7 cellular contexts compared by ENCODE assay signal in the genomic region with DNA sequence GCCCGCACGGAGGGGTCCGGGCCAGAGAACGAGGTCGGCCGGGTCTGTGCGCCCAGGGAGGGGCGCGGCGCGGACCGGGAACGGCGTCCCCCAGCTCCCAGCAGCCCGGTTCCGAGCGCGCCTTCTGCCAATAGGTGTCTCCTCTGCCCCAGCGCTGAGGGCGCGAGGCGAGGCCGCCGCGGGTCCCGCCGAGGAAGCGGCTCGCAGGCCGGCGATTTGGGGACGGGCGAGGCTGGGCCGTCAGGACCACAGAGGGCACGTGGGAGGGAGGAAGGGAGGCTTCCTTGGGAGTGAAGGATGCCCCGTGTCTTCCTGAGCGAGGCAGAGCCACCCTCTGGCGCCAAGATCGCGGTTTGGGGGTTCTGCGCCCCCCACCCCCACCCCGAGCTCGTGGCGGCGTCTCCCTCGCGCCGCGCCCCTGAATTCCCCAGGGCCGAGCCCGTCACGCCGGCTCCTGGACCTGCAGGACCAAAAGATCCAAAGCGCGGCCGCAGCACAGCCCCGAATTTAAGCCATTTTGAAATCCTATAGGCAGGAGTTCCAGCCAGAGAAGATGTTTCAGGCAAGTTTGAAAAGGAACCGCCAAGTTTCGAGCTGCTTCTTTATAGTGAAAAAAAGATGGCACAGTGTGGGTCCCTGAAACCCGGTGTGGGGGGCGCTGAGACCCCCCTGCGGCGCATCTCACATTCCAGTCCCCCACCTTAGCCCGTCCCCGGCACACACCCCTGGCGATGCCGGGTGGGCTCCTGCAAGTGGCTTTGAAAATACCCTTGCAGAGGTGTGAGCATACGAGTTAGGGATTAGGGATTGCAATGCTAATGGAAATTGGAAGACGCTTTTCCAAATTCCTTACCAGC.
DNase-seq lines count a peak whose midpoint lies in the region; ATAC-seq and TF ChIP-seq lines count a peak whose summit lies in the region.

No MANE protein-coding gene starts in this region.

- H3K4me1 ChIP-seq in rectal smooth muscle tissue (ENCODE audit: control insufficient read depth, insufficient read depth, low read length), result peaks cover 12% of the 10 kb centered on the region

- TF ChIP-seq CTCF in GM12875 (IDR thresholded peaks at IDR 0.05; ENCODE audit: borderline replicate concordance, insufficient read depth, low read depth, low read length), result peak; percentile 41; the same call in 1 of the 2 replicates

- H3K27me3 ChIP-seq in rectal smooth muscle tissue (ENCODE audit: control insufficient read depth, insufficient read depth, low read length), result no peaks in the 10 kb centered on the region

- no peak for TF ChIP-seq EP300 in Ishikawa (IDR thresholded peaks at IDR 0.05; ENCODE audit: borderline replicate concordance)

- H3K9ac ChIP-seq in rectal smooth muscle tissue (ENCODE audit: low read length), result no peak overlapping the region

- no peaks in the 10 kb centered on the region for H3K36me3 ChIP-seq in rectal smooth muscle tissue (ENCODE audit: control insufficient read depth, insufficient read depth, low read length)

- H3K4me3 ChIP-seq in GM12875 (ENCODE audit: low read depth, low read length), result peak overlapping the region; percentile 54
- peak overlapping the region; percentile 56 for H3K4me3 ChIP-seq in rectal smooth muscle tissue (ENCODE audit: low read length)

- H3K27ac ChIP-seq in rectal smooth muscle tissue (ENCODE audit: low read depth, low read length), result peak overlapping the region; percentile 87

- no peak for ATAC-seq in HG02588 (IDR thresholded peaks at IDR 0.05; ENCODE audit: unreplicated experiment)

- peak; percentile 57; the same call in 1 of the 2 replicates for TF ChIP-seq RAD21 in Ishikawa (IDR thresholded peaks at IDR 0.05; ENCODE audit: low read depth)

- DNase-seq in activated T-cell treated with anti-CD3 and anti-CD28 coated beads, Interleukin-2, amount 50 U/mL, for 1 hour, result peak; percentile 64
- DNase-seq in germinal center (ENCODE audit: low spot score) (peak; percentile 62), superior temporal gyrus (ENCODE audit: extremely low spot score) (no peak)

TF ChIP-seq in Ishikawa, 13 proteins besides CTCF, POLR2A, EP300 and RAD21:
- TF ChIP-seq CREB1 (IDR thresholded peaks at IDR 0.05; ENCODE audit: low read depth) (no peak), EGR1 (IDR thresholded peaks at IDR 0.05) (no peak), ZBTB7A (IDR thresholded peaks at IDR 0.05; ENCODE audit: low read depth) (peak; percentile 14), TAF1 (IDR thresholded peaks at IDR 0.05; ENCODE audit: low read depth) (0 out of 2 replicates have a peak, but pooled peaks have one; percentile 6), FOXM1 (IDR thresholded peaks at IDR 0.05; ENCODE audit: borderline replicate concordance, low read depth) (no peak), TEAD4 (IDR thresholded peaks at IDR 0.05) (no peak), YY1 (IDR thresholded peaks at IDR 0.05; ENCODE audit: low read depth) (no peak), NFIC (IDR thresholded peaks at IDR 0.05) (no peak)
- TF ChIP-seq, protein P1, sequence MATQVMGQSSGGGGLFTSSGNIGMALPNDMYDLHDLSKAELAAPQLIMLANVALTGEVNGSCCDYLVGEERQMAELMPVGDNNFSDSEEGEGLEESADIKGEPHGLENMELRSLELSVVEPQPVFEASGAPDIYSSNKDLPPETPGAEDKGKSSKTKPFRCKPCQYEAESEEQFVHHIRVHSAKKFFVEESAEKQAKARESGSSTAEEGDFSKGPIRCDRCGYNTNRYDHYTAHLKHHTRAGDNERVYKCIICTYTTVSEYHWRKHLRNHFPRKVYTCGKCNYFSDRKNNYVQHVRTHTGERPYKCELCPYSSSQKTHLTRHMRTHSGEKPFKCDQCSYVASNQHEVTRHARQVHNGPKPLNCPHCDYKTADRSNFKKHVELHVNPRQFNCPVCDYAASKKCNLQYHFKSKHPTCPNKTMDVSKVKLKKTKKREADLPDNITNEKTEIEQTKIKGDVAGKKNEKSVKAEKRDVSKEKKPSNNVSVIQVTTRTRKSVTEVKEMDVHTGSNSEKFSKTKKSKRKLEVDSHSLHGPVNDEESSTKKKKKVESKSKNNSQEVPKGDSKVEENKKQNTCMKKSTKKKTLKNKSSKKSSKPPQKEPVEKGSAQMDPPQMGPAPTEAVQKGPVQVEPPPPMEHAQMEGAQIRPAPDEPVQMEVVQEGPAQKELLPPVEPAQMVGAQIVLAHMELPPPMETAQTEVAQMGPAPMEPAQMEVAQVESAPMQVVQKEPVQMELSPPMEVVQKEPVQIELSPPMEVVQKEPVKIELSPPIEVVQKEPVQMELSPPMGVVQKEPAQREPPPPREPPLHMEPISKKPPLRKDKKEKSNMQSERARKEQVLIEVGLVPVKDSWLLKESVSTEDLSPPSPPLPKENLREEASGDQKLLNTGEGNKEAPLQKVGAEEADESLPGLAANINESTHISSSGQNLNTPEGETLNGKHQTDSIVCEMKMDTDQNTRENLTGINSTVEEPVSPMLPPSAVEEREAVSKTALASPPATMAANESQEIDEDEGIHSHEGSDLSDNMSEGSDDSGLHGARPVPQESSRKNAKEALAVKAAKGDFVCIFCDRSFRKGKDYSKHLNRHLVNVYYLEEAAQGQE (IDR thresholded peaks at IDR 0.05; ENCODE audit: low read depth), result no peak
- TF ChIP-seq, protein P2, sequence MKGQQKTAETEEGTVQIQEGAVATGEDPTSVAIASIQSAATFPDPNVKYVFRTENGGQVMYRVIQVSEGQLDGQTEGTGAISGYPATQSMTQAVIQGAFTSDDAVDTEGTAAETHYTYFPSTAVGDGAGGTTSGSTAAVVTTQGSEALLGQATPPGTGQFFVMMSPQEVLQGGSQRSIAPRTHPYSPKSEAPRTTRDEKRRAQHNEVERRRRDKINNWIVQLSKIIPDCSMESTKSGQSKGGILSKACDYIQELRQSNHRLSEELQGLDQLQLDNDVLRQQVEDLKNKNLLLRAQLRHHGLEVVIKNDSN (IDR thresholded peaks at IDR 0.05), result peak; percentile 14; the same call in 1 of the 2 replicates
- TF ChIP-seq, protein P3, sequence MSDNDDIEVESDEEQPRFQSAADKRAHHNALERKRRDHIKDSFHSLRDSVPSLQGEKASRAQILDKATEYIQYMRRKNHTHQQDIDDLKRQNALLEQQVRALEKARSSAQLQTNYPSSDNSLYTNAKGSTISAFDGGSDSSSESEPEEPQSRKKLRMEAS (IDR thresholded peaks at IDR 0.05), result 0 out of 2 replicates have a peak, but pooled peaks have one; percentile 29
